Comparison of ENCODE assay signal across 8 cellular contexts in genomic region chr6:12289655-12290489, GRCh38. TPM values are rescaled to one million over a fixed set of nuclear protein-coding genes. Genes with fewer than 3 reads are reported as not detected.
DNase-seq lines count a peak whose midpoint lies in the region; ATAC-seq and TF ChIP-seq lines count a peak whose summit lies in the region.

Gene EDN1 (plus strand): TSS chr6:12290361. CDS start chr6:12290630, 269 bp downstream.

- ATAC-seq in GM19372 (IDR thresholded peaks at IDR 0.05; ENCODE audit: low read depth, unreplicated experiment) (peak; percentile 78), HG03469 (IDR thresholded peaks at IDR 0.05; ENCODE audit: unreplicated experiment) (peak; percentile 66)

- peak; percentile 77 to 89 for TF ChIP-seq POLR2A in Peyer's patch (IDR thresholded peaks at IDR 0.05)

- H3K4me3 ChIP-seq in Peyer's patch (peak within 1 kb of the TSS; percentile 31 to 53 (median 39)), neutrophil (ENCODE audit: low read depth in 1 of 2, low read length in 1 of 2) (peak within 1 kb of the TSS; percentile 65 to 68), tibial artery (peak within 1 kb of the TSS; percentile 54 to 55)

- TF ChIP-seq CTCF in Peyer's patch (IDR thresholded peaks at IDR 0.05) (peak in 5 of 6 experiments; percentile 8 to 72 (median 66)), neutrophil (IDR thresholded peaks at IDR 0.05) (peak; percentile 61), tibial artery (IDR thresholded peaks at IDR 0.05) (peak; percentile 57 to 59)

- H3K27me3 ChIP-seq in Peyer's patch, result no peaks in the 10 kb centered on the region
- peaks cover 40% of the 10 kb centered on the region for H3K27me3 ChIP-seq in neutrophil
- H3K27me3 ChIP-seq in tibial artery, result no peaks in the 10 kb centered on the region

- DNase-seq in COR-L47 (lab: John Stamatoyannopoulos, UW), result peak; percentile 45
- peak; percentile 48 to 89 (median 89) for DNase-seq in Peyer's patch
- peak in 3 of 4 experiments; percentile 5 to 34 (median 20) for DNase-seq in activated naive CD4-positive, alpha-beta T cell (lab: John Stamatoyannopoulos, UW)
- peak; percentile 50 for DNase-seq in globus pallidus (ENCODE audit: low spot score)
- peak; percentile 77 to 87 for DNase-seq in tibial artery

- H3K9me3 ChIP-seq in Peyer's patch (no peaks in the 10 kb centered on the region), neutrophil (no peaks in the 10 kb centered on the region), tibial artery (no peaks in the 10 kb centered on the region)

- H3K27ac ChIP-seq in Peyer's patch (peak within 1 kb of the TSS; percentile 28 to 67 (median 48)), neutrophil (peak within 1 kb of the TSS; percentile 78), tibial artery (peak within 1 kb of the TSS; percentile 50 to 76)

- intact Hi-C loops in tibial artery (cut with DNase I; ENCODE audit: low total_unique reads), result loop anchor here (5.0 kb wide), 1 partner anchor 312 kb away; no protein-coding TSS in a partner anchor

- H3K4me1 ChIP-seq in Peyer's patch, result peaks cover 0 to 13% (median 0%) of the 10 kb centered on the region in 4 donors
- H3K4me1 ChIP-seq in neutrophil (ENCODE audit: control insufficient read depth in 1 of 2, insufficient read depth in 1 of 2, low read depth in 1 of 2, low read length in 1 of 2), result peaks cover 20 to 23% of the 10 kb centered on the region in 2 experiments
- H3K4me1 ChIP-seq in tibial artery, result peaks cover 0 to 56% (median 41%) of the 10 kb centered on the region in 4 donors

- H3K36me3 ChIP-seq in Peyer's patch (peaks cover 0 to 3% (median 0%) of the 10 kb centered on the region in 3 donors), neutrophil (no peaks in the 10 kb centered on the region), tibial artery (no peaks in the 10 kb centered on the region)

RNA-seq across cellular contexts. Expression of gene EDN1, which starts in this region (rescaled TPM):
- 10 to 100 TPM in 2 of 4 donors, 1 to 10 TPM in 2; 5.8 to 19.0 (median 13.5) TPM for total RNA-seq in Peyer's patch

Comparison
In these comparisons a context has a peak if more than half of its experiments do, and no peak if none do; other contexts are left out.
1. Peak in every context shown above with its lines: DNase-seq, ATAC-seq, H3K4me3 ChIP-seq and H3K27ac ChIP-seq.
2. DNase-seq: peak in every context shown above with its lines; median percentile 89 in Peyer's patch; 82 in tibial artery; 50 in globus pallidus; 45 in COR-L47; 20 in activated naive CD4-positive, alpha-beta T cell.